9 cellular contexts compared by ENCODE assay signal in the genomic region with DNA sequence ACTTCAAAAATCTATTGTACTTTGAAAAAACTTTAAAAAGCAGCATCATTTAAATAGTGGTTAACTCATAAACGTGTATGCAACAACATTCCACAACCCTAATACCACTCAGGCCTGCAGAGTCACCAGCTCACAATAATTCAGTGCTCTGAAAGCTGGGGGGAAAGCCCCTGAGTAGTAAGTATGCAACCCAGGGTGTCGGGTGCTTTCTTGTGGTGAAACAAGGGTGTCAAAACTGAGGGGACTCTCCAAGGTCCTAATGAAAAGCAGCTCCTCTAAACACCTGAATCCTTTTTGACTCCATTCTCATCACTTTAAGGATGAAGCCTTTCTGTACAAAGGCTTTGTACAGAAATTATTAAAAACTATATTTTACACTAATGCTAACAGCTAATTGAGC. TPM values are rescaled to one million over a fixed set of nuclear protein-coding genes. Genes with fewer than 3 reads are reported as not detected.
DNase-seq lines count a peak whose midpoint lies in the region; ATAC-seq lines count a peak whose summit lies in the region.
"Had no signal": no experiment of that assay in that cellular context is flagged by ENCODE, and none has a peak within 500 bp of the region (broad histone marks: within the 10 kb centered on the region; RNA-seq: fewer than 3 reads in every experiment).

No MANE protein-coding gene starts in this region.

- H3K27me3 Mint-ChIP-seq in activated T-cell treated with anti-CD3 and anti-CD28 coated beads, Interleukin-2, amount 50 U/mL, for 4 hours (ENCODE audit: low read depth), result no peaks in the 10 kb centered on the region

- DNase-seq in activated T-cell treated with anti-CD3 and anti-CD28 coated beads, Interleukin-2, amount 50 U/mL, for 4 hours, result peak; percentile 42
- DNase-seq in stimulated activated CD8-positive, alpha-beta memory T cell treated with anti-CD3 and anti-CD28 coated beads, Interleukin-4, amount 100 ng/mL, for 24 hours (ENCODE audit: low read depth), result peak; percentile 29
- no peak for DNase-seq in DMS114 treated with DMSO at 0.1 percent for 48 hours (lab: John Stamatoyannopoulos, UW; ENCODE audit: unreplicated experiment)
- no peak for DNase-seq in anterior cingulate cortex (lab: John Stamatoyannopoulos, UW)
- no peak for DNase-seq in NCI-H2227 treated with DMSO at 0.1 percent for 48 hours (lab: John Stamatoyannopoulos, UW)
- DNase-seq in NCI-H1105 (lab: John Stamatoyannopoulos, UW), result no peak

- no peaks in the 10 kb centered on the region for H3K9me3 Mint-ChIP-seq in activated T-cell treated with anti-CD3 and anti-CD28 coated beads, Interleukin-2, amount 50 U/mL, for 4 hours

- no peak overlapping the region for H3K4me3 Mint-ChIP-seq in activated T-cell treated with anti-CD3 and anti-CD28 coated beads, Interleukin-2, amount 50 U/mL, for 4 hours

- peaks cover 22% of the 10 kb centered on the region for H3K4me1 Mint-ChIP-seq in activated T-cell treated with anti-CD3 and anti-CD28 coated beads, Interleukin-2, amount 50 U/mL, for 4 hours (ENCODE audit: low read depth)

- peak; percentile 82 for ATAC-seq in GM19397 (IDR thresholded peaks at IDR 0.05; ENCODE audit: unreplicated experiment)
- ATAC-seq in HG03432 (IDR thresholded peaks at IDR 0.05; ENCODE audit: unreplicated experiment), result peak; percentile 99
- peak; percentile 100 for ATAC-seq in activated T-cell treated with anti-CD3 and anti-CD28 coated beads, Interleukin-2, amount 50 U/mL, for 4 hours
- ATAC-seq: K562 had no signal

- H3K36me3 Mint-ChIP-seq in activated T-cell treated with anti-CD3 and anti-CD28 coated beads, Interleukin-2, amount 50 U/mL, for 4 hours (ENCODE audit: insufficient read depth), result peaks cover 46% of the 10 kb centered on the region

RNA-seq across cellular contexts. Expression of gene FGFR1OP2, which starts 33.7 kb away (rescaled TPM):
- total RNA-seq in activated T-cell treated with anti-CD3 and anti-CD28 coated beads, Interleukin-2, amount 50 U/mL, for 4 hours, result 10 to 100 TPM; 39.2 to 44.1 (median 43.1) TPM

RNA-seq across cellular contexts. Expression of gene INTS13, which starts 34.2 kb away (rescaled TPM):
- 10 to 100 TPM; 52.1 to 59.0 (median 55.6) TPM for total RNA-seq in activated T-cell treated with anti-CD3 and anti-CD28 coated beads, Interleukin-2, amount 50 U/mL, for 4 hours

RNA-seq across cellular contexts. Expression of gene TM7SF3, which starts 42.2 kb away (rescaled TPM):
- 10 to 100 TPM; 21.1 to 22.9 (median 21.6) TPM for total RNA-seq in activated T-cell treated with anti-CD3 and anti-CD28 coated beads, Interleukin-2, amount 50 U/mL, for 4 hours

RNA-seq across cellular contexts. Expression of gene MED21, which starts 50.4 kb away (rescaled TPM):
- 10 to 100 TPM; 22.5 to 28.9 (median 26.3) TPM for total RNA-seq in activated T-cell treated with anti-CD3 and anti-CD28 coated beads, Interleukin-2, amount 50 U/mL, for 4 hours

Comparison
In these comparisons a context has a peak if more than half of its experiments do, and no peak if none do; other contexts are left out.
1. DNase-seq: peak in activated T-cell treated with anti-CD3 and anti-CD28 coated beads, Interleukin-2, amount 50 U/mL, for 4 hours (single experiment) and stimulated activated CD8-positive, alpha-beta memory T cell treated with anti-CD3 and anti-CD28 coated beads, Interleukin-4, amount 100 ng/mL, for 24 hours (single experiment); none in DMS114 treated with DMSO at 0.1 percent for 48 hours (single experiment), anterior cingulate cortex (0 of 58), NCI-H2227 treated with DMSO at 0.1 percent for 48 hours (single experiment) and NCI-H1105 (single experiment).
2. Peak in every context shown above with its lines, with median percentiles within 50 percentile points of each other: ATAC-seq.